Comparison of ENCODE assay signal across 1 cellular context in the genomic region with DNA sequence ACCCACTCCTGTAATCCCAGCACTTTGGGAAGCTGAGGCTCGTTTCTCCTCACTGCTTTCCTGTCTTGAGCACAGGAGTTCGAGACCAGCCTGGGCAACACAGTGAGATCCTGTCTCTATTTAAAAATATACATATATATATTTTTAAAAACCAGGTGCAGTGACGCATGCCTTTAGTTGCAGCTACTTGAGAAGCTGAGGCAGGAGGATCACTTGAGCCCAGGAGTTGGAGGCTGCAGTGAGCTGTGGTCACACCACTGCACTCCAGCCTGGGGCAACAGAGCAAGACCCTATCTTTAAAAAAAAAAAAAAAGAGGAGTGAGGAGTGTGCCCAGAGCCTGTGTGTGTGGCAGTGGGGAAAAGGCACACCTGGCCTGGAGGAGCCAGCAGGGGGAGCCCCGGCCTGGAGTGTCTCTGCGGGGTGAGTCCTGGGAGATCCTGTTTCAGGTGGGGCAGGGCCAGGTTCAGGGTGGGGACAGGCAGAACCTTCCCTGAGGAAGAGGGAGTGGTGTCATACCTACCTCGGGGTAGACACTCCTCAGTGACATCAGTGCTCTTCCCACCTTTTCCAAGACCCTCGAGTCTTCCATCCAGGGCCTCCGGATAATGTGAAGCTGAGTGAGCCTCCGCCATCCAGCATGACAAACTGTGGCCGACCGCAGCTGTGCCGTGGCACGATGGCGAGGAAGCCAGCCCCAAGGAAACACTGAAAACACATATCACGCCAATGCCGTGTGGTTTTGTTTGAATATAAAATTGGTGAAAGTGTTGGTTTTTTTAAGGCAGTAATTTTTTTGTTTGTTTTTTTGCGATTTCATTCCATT.
TF ChIP-seq lines count a peak whose summit lies in the region.

No MANE protein-coding gene starts in this region.

TF ChIP-seq in HCT116, 20 proteins besides CTCF, POLR2A, EP300 and RAD21 (continued from another document):
- TF ChIP-seq SP1 (IDR thresholded peaks at IDR 0.05; ENCODE audit: low read depth), result no peak
- TF ChIP-seq, protein P1, sequence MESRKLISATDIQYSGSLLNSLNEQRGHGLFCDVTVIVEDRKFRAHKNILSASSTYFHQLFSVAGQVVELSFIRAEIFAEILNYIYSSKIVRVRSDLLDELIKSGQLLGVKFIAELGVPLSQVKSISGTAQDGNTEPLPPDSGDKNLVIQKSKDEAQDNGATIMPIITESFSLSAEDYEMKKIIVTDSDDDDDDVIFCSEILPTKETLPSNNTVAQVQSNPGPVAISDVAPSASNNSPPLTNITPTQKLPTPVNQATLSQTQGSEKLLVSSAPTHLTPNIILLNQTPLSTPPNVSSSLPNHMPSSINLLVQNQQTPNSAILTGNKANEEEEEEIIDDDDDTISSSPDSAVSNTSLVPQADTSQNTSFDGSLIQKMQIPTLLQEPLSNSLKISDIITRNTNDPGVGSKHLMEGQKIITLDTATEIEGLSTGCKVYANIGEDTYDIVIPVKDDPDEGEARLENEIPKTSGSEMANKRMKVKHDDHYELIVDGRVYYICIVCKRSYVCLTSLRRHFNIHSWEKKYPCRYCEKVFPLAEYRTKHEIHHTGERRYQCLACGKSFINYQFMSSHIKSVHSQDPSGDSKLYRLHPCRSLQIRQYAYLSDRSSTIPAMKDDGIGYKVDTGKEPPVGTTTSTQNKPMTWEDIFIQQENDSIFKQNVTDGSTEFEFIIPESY (IDR thresholded peaks at IDR 0.05; ENCODE audit: extremely low read depth, insufficient replicate concordance, low read length), result no peak
- TF ChIP-seq ZNF274 (IDR thresholded peaks at IDR 0.05; ENCODE audit: low read depth, low read length), result no peak
- TF ChIP-seq, protein P2, sequence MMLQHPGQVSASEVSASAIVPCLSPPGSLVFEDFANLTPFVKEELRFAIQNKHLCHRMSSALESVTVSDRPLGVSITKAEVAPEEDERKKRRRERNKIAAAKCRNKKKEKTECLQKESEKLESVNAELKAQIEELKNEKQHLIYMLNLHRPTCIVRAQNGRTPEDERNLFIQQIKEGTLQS (IDR thresholded peaks at IDR 0.05), result no peak
